ENCODE assay signal across 12 cellular contexts in genomic region chr10:29502351-29502750, GRCh38.
"Had no signal": no experiment of that assay in that cellular context is flagged by ENCODE, and none has a peak within 500 bp of the region (broad histone marks: within the 10 kb centered on the region; RNA-seq: fewer than 3 reads in every experiment).

No MANE protein-coding gene starts in this region.

- H3K27me3 Mint-ChIP-seq: brain had no signal

- H3K27ac Mint-ChIP-seq: activated B cell treated with CpG ODN at 0.5 μM for 24 hours; T-helper 1 cell treated with Interleukin-12 subunit alpha and Interleukin-12 subunit beta and Interleukin-4 antibody, amounts not matched to agents 30 μg/mL and 1 μg/mL, for 36 hours had no signal

- DNase-seq: activated B cell treated with CpG ODN at 0.5 μM for 24 hours; activated CD4-positive, alpha-beta T cell treated with anti-CD3 and anti-CD28 coated beads, Interleukin-2, amount 50 U/mL, for 1 hour; activated naive CD4-positive, alpha-beta T cell treated with anti-CD3 and anti-CD28 coated beads, Interleukin-2, amount 50 U/mL, for 16 hours; cerebellar nuclear complex; kidney; left ventricle myocardium superior; stomach had no signal

- H3K4me3 Mint-ChIP-seq: activated B cell treated with CpG ODN at 0.5 μM for 24 hours; brain; T-helper 1 cell treated with Interleukin-12 subunit alpha and Interleukin-12 subunit beta and Interleukin-4 antibody, amounts not matched to agents 30 μg/mL and 1 μg/mL, for 36 hours had no signal

- H3K4me1 Mint-ChIP-seq: activated B cell treated with CpG ODN at 0.5 μM for 24 hours, brain had no signal

- H3K27ac ChIP-seq: skin epidermis, vagina had no signal

- H3K4me1 ChIP-seq: stomach, vagina had no signal

- H3K4me3 ChIP-seq: skin epidermis, stomach, thoracic aorta, vagina had no signal

- H3K27me3 ChIP-seq: stomach, vagina had no signal

- H3K9me3 Mint-ChIP-seq: activated B cell treated with CpG ODN at 0.5 μM for 24 hours; brain; T-helper 1 cell treated with Interleukin-12 subunit alpha and Interleukin-12 subunit beta and Interleukin-4 antibody, amounts not matched to agents 30 μg/mL and 1 μg/mL, for 36 hours had no signal

- ATAC-seq: left ventricle myocardium superior had no signal

- H3K9me3 ChIP-seq: stomach, thoracic aorta, vagina had no signal
